In the genomic region with DNA sequence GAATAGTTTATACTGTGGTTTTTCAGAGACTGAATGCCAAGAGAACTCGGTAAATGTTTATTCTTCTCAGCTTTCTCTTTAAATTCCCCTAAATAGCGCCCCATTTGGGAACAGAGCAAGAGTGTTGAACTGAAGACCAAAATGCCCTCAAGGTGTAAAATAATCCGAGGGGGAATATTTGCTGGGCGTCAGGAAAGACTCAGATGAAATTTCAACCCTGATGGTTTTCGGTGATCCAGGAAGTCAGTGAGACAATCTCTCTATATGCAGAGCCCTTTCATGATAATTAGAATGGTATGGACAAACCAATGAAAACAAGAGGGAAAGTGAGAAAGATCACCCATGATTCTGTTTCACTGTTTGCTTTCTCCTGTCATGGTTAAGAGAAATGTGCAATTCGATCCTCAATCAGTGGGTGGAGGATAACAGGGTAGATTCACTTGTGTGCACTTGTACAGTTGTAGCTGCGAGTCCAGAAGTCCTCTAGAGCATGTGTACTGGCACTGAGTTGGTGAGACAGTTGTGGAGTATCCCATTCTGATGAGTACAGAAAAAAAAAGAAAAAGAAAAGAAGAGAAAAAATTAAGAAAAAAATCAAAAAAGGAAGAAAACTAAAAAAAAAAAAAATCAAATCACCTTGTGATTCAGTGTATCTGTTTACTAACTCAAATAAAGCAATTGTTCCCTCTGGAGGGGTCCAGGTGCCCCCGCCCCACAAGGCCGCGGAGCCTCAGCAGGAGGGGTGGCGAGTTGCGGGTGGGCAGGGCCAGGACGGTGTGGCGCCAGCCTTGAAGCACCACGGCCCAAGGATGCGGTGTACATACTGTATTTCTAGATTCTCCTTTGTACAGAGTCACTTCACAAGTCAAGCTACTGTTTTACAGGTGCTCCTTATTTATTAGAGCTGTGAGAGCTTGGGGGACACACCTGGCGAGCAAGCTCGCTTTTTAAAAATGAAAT, we compare ENCODE assay signal across 1 cellular context.
TF ChIP-seq lines count a peak whose summit lies in the region.

No MANE protein-coding gene starts in this region.

TF ChIP-seq in HEK293, 187 proteins besides CTCF, POLR2A, EP300 and RAD21 (continued from another document and continues in another):
- no peak for TF ChIP-seq ZNF433 (tag by site-specific recombination; IDR thresholded peaks at IDR 0.05; ENCODE audit: low read depth)
- TF ChIP-seq ZNF76 (tag by site-specific recombination; IDR thresholded peaks at IDR 0.05; ENCODE audit: borderline replicate concordance, low read depth): peak; percentile 46; the same call in 1 of the 2 replicates
- TF ChIP-seq, protein P1, sequence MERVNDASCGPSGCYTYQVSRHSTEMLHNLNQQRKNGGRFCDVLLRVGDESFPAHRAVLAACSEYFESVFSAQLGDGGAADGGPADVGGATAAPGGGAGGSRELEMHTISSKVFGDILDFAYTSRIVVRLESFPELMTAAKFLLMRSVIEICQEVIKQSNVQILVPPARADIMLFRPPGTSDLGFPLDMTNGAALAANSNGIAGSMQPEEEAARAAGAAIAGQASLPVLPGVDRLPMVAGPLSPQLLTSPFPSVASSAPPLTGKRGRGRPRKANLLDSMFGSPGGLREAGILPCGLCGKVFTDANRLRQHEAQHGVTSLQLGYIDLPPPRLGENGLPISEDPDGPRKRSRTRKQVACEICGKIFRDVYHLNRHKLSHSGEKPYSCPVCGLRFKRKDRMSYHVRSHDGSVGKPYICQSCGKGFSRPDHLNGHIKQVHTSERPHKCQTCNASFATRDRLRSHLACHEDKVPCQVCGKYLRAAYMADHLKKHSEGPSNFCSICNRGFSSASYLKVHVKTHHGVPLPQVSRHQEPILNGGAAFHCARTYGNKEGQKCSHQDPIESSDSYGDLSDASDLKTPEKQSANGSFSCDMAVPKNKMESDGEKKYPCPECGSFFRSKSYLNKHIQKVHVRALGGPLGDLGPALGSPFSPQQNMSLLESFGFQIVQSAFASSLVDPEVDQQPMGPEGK (tag by site-specific recombination; IDR thresholded peaks at IDR 0.05): peak; percentile 72
- TF ChIP-seq ZNF10 (tag by site-specific recombination; IDR thresholded peaks at IDR 0.05): peak; percentile 95
- peak; percentile 96 for TF ChIP-seq ZEB2 (tag by site-specific recombination; IDR thresholded peaks at IDR 0.05)
- no peak for TF ChIP-seq BCL11B (tag by site-specific recombination; IDR thresholded peaks at IDR 0.05; ENCODE audit: low read depth)
- no peak for TF ChIP-seq ZNF404 (tag by site-specific recombination; IDR thresholded peaks at IDR 0.05)
- TF ChIP-seq, protein P2, sequence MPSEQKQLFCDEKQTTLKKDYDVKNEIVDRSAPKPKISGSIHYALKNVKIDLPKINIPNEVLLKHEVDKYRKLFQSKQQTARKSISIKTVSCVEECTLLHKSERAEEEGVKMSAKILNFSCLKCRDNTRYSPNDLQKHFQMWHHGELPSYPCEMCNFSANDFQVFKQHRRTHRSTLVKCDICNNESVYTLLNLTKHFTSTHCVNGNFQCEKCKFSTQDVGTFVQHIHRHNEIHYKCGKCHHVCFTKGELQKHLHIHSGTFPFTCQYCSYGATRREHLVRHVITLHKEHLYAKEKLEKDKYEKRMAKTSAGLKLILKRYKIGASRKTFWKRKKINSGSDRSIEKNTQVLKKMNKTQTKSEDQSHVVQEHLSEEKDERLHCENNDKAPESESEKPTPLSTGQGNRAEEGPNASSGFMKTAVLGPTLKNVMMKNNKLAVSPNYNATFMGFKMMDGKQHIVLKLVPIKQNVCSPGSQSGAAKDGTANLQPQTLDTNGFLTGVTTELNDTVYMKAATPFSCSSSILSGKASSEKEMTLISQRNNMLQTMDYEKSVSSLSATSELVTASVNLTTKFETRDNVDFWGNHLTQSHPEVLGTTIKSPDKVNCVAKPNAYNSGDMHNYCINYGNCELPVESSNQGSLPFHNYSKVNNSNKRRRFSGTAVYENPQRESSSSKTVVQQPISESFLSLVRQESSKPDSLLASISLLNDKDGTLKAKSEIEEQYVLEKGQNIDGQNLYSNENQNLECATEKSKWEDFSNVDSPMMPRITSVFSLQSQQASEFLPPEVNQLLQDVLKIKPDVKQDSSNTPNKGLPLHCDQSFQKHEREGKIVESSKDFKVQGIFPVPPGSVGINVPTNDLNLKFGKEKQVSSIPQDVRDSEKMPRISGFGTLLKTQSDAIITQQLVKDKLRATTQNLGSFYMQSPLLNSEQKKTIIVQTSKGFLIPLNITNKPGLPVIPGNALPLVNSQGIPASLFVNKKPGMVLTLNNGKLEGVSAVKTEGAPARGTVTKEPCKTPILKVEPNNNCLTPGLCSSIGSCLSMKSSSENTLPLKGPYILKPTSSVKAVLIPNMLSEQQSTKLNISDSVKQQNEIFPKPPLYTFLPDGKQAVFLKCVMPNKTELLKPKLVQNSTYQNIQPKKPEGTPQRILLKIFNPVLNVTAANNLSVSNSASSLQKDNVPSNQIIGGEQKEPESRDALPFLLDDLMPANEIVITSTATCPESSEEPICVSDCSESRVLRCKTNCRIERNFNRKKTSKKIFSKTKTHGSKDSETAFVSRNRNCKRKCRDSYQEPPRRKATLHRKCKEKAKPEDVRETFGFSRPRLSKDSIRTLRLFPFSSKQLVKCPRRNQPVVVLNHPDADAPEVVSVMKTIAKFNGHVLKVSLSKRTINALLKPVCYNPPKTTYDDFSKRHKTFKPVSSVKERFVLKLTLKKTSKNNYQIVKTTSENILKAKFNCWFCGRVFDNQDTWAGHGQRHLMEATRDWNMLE (tag by site-specific recombination; conservative IDR thresholded peaks at IDR 0.05; ENCODE audit: low read depth): peak; percentile 17; the same call in 1 of the 2 replicates
- TF ChIP-seq OVOL3 (tag by site-specific recombination; IDR thresholded peaks at IDR 0.05): peak; percentile 93
- no peak for TF ChIP-seq ZFP41 (tag by site-specific recombination; IDR thresholded peaks at IDR 0.05; ENCODE audit: borderline replicate concordance)
- TF ChIP-seq, protein P3, sequence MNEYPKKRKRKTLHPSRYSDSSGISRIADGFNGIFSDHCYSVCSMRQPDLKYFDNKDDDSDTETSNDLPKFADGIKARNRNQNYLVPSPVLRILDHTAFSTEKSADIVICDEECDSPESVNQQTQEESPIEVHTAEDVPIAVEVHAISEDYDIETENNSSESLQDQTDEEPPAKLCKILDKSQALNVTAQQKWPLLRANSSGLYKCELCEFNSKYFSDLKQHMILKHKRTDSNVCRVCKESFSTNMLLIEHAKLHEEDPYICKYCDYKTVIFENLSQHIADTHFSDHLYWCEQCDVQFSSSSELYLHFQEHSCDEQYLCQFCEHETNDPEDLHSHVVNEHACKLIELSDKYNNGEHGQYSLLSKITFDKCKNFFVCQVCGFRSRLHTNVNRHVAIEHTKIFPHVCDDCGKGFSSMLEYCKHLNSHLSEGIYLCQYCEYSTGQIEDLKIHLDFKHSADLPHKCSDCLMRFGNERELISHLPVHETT (tag by site-specific recombination; IDR thresholded peaks at IDR 0.05): peak; percentile 94
- TF ChIP-seq ZNF768 (tag by site-specific recombination; IDR thresholded peaks at IDR 0.05): peak; percentile 50; the same call in 1 of the 2 replicates
- TF ChIP-seq WT1 (tag by site-specific recombination; IDR thresholded peaks at IDR 0.05): peak; percentile 92
- TF ChIP-seq ZFP69B (tag by site-specific recombination; IDR thresholded peaks at IDR 0.05): 0 out of 2 replicates have a peak, but pooled peaks have one; percentile 46
- TF ChIP-seq, protein P4, sequence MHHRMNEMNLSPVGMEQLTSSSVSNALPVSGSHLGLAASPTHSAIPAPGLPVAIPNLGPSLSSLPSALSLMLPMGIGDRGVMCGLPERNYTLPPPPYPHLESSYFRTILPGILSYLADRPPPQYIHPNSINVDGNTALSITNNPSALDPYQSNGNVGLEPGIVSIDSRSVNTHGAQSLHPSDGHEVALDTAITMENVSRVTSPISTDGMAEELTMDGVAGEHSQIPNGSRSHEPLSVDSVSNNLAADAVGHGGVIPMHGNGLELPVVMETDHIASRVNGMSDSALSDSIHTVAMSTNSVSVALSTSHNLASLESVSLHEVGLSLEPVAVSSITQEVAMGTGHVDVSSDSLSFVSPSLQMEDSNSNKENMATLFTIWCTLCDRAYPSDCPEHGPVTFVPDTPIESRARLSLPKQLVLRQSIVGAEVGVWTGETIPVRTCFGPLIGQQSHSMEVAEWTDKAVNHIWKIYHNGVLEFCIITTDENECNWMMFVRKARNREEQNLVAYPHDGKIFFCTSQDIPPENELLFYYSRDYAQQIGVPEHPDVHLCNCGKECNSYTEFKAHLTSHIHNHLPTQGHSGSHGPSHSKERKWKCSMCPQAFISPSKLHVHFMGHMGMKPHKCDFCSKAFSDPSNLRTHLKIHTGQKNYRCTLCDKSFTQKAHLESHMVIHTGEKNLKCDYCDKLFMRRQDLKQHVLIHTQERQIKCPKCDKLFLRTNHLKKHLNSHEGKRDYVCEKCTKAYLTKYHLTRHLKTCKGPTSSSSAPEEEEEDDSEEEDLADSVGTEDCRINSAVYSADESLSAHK (tag by site-specific recombination; IDR thresholded peaks at IDR 0.05): peak; percentile 91
- peak; percentile 80 for TF ChIP-seq KLF10 (tag by site-specific recombination; IDR thresholded peaks at IDR 0.05)
- TF ChIP-seq, protein P5, sequence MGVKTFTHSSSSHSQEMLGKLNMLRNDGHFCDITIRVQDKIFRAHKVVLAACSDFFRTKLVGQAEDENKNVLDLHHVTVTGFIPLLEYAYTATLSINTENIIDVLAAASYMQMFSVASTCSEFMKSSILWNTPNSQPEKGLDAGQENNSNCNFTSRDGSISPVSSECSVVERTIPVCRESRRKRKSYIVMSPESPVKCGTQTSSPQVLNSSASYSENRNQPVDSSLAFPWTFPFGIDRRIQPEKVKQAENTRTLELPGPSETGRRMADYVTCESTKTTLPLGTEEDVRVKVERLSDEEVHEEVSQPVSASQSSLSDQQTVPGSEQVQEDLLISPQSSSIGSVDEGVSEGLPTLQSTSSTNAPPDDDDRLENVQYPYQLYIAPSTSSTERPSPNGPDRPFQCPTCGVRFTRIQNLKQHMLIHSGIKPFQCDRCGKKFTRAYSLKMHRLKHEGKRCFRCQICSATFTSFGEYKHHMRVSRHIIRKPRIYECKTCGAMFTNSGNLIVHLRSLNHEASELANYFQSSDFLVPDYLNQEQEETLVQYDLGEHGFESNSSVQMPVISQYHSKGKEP (tag by site-specific recombination; IDR thresholded peaks at IDR 0.05): peak; percentile 90
- TF ChIP-seq GLIS2 (tag by site-specific recombination; IDR thresholded peaks at IDR 0.05): no peak
- TF ChIP-seq ZNF146 (tag by site-specific recombination; IDR thresholded peaks at IDR 0.05): 0 out of 2 replicates have a peak, but pooled peaks have one; percentile 10
- TF ChIP-seq, protein P6, sequence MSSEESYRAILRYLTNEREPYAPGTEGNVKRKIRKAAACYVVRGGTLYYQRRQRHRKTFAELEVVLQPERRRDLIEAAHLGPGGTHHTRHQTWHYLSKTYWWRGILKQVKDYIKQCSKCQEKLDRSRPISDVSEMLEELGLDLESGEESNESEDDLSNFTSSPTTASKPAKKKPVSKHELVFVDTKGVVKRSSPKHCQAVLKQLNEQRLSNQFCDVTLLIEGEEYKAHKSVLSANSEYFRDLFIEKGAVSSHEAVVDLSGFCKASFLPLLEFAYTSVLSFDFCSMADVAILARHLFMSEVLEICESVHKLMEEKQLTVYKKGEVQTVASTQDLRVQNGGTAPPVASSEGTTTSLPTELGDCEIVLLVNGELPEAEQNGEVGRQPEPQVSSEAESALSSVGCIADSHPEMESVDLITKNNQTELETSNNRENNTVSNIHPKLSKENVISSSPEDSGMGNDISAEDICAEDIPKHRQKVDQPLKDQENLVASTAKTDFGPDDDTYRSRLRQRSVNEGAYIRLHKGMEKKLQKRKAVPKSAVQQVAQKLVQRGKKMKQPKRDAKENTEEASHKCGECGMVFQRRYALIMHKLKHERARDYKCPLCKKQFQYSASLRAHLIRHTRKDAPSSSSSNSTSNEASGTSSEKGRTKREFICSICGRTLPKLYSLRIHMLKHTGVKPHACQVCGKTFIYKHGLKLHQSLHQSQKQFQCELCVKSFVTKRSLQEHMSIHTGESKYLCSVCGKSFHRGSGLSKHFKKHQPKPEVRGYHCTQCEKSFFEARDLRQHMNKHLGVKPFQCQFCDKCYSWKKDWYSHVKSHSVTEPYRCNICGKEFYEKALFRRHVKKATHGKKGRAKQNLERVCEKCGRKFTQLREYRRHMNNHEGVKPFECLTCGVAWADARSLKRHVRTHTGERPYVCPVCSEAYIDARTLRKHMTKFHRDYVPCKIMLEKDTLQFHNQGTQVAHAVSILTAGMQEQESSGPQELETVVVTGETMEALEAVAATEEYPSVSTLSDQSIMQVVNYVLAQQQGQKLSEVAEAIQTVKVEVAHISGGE (tag by site-specific recombination; conservative IDR thresholded peaks at IDR 0.05; ENCODE audit: low read depth): no peak
- TF ChIP-seq HOXC10 (CRISPR knock-in tag; IDR thresholded peaks at IDR 0.05): no peak
- TF ChIP-seq ZNF335 (tag by site-specific recombination; conservative IDR thresholded peaks at IDR 0.05): peak; percentile 28
- 0 out of 2 replicates have a peak, but pooled peaks have one; percentile 57 for TF ChIP-seq ZNF660 (tag by site-specific recombination; IDR thresholded peaks at IDR 0.05)
- 0 out of 2 replicates have a peak, but pooled peaks have one; percentile 89 for TF ChIP-seq ZNF391 (tag by site-specific recombination; IDR thresholded peaks at IDR 0.05; ENCODE audit: borderline replicate concordance, low read depth)
- TF ChIP-seq REPIN1 (tag by site-specific recombination; IDR thresholded peaks at IDR 0.05; ENCODE audit: low read depth): no peak
- TF ChIP-seq ZNF133 (tag by site-specific recombination; IDR thresholded peaks at IDR 0.05): peak; percentile 66; the same call in 1 of the 2 replicates
- TF ChIP-seq, protein P7, sequence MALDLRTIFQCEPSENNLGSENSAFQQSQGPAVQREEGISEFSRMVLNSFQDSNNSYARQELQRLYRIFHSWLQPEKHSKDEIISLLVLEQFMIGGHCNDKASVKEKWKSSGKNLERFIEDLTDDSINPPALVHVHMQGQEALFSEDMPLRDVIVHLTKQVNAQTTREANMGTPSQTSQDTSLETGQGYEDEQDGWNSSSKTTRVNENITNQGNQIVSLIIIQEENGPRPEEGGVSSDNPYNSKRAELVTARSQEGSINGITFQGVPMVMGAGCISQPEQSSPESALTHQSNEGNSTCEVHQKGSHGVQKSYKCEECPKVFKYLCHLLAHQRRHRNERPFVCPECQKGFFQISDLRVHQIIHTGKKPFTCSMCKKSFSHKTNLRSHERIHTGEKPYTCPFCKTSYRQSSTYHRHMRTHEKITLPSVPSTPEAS (tag by site-specific recombination; IDR thresholded peaks at IDR 0.05): peak; percentile 77
- TF ChIP-seq, protein P8, sequence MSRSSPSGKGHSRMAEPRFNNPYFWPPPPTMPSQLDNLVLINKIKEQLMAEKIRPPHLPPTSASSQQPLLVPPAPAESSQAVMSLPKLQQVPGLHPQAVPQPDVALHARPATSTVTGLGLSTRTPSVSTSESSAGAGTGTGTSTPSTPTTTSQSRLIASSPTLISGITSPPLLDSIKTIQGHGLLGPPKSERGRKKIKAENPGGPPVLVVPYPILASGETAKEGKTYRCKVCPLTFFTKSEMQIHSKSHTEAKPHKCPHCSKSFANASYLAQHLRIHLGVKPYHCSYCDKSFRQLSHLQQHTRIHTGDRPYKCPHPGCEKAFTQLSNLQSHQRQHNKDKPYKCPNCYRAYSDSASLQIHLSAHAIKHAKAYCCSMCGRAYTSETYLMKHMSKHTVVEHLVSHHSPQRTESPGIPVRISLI (tag by site-specific recombination; IDR thresholded peaks at IDR 0.05): peak; percentile 81; the same call in 1 of the 2 replicates
- peak; percentile 87 for TF ChIP-seq GLI2 (tag by site-specific recombination; IDR thresholded peaks at IDR 0.05; ENCODE audit: borderline replicate concordance, low read depth)
- TF ChIP-seq ZSCAN16 (tag by site-specific recombination; IDR thresholded peaks at IDR 0.05): peak; percentile 14; the same call in 1 of the 2 replicates
- TF ChIP-seq ZFP37 (tag by site-specific recombination; IDR thresholded peaks at IDR 0.05): no peak
- peak; percentile 30; the same call in 1 of the 2 replicates for TF ChIP-seq SP3 (tag by site-specific recombination; IDR thresholded peaks at IDR 0.05)
- TF ChIP-seq ZNF677 (tag by site-specific recombination; IDR thresholded peaks at IDR 0.05): no peak
